In the genomic region with DNA sequence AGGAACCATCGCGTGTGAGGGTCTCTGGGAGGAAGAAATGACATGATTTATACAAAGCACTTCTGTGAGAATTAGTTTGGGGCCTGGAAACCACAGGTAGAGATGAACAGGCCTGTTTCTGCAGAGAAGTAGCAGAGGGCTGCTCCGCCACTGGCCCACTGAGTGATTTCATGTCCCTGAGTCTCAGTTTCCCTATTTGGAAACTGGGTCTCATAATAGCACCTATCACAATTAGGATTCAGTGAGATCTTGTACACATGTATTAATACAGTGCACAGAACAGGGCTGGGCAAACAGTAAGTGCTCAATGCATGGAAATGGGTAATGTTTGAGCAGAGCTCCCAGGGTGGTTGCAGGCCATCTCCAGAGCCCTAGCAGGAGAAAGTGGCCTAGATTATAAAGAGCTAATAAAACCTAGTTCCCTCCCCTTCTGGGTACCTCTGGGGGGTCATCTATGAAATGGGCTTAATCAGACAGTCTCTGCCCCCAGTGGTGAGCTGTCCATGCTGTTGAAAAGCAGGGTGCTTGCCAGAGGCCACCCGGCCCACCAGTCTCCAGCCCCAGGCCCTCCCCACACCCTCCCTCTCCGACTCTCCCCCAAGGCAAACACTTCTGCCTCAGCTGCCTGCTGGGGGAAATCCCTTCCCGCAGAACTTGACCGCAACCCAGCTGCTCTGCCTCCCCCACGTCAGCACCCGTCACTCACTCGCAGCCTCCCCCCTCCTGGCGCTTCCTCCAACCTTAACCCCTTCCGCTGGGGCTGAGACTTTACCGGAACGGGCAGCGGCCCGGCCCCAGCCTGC, we compare ENCODE assay signal across 9 cellular contexts. TPM values are rescaled to one million over a fixed set of nuclear protein-coding genes. Genes with fewer than 3 reads are reported as not detected.
A peak's percentile ranks its signal among the peaks of the same experiment; 100 is the strongest.
DNase-seq lines count a peak whose midpoint lies in the region; ATAC-seq and TF ChIP-seq lines count a peak whose summit lies in the region.
"Had no signal": no experiment of that assay in that cellular context is flagged by ENCODE, and none has a peak within 500 bp of the region (broad histone marks: within the 10 kb centered on the region; RNA-seq: fewer than 3 reads in every experiment).

No MANE protein-coding gene starts in this region.

- no TSS peak for BruUV-seq in OCI-LY7 (replicated peaks; lab: Mats Ljungman, UMichigan)

- POLR2A ChIA-PET in BJ (lab: Charles Lee) (interaction anchor here (0.5 kb wide), 1 partner anchor 8 kb away, joined by 9 read pairs; no protein-coding TSS in a partner anchor), OCI-LY7 (lab: Charles Lee) (interaction anchor here (0.7 to 1.3 kb wide), 2 partner anchors 11 to 15 kb away, joined by 3 to 4 read pairs; no protein-coding TSS in a partner anchor)

- H3K36me3 ChIP-seq in BJ (ENCODE audit: control insufficient read depth, insufficient read depth, low read length) (peaks cover 40% of the 10 kb centered on the region), OCI-LY7 (ENCODE audit: insufficient read depth, low read length) (peaks cover 63% of the 10 kb centered on the region)

- DNase-seq in BJ (ENCODE audit: low read depth), result peak; percentile 78
- DNase-seq in GM19238 (ENCODE audit: insufficient read length, low spot score), result peak; percentile 95
- peak; percentile 96 for DNase-seq in OCI-LY7 (ENCODE audit: low spot score)
- peak; percentile 89 for DNase-seq in activated T-cell treated with anti-CD3 and anti-CD28 coated beads, Interleukin-2, amount 50 U/mL, for 1 hour
- peak; percentile 98 for DNase-seq in fibroblast of mammary gland (ENCODE audit: low read depth)
- DNase-seq in stimulated activated naive CD4-positive, alpha-beta T cell treated with Interleukin-2 at 50 U/mL for 16 hours (lab: John Stamatoyannopoulos, UW), result peak; percentile 95

- no peaks in the 10 kb centered on the region for H3K27me3 ChIP-seq in BJ (ENCODE audit: control insufficient read depth, insufficient read depth, low read length)

- TF ChIP-seq CTCF in BJ (IDR thresholded peaks at IDR 0.05; ENCODE audit: insufficient read depth, low read depth, low read length) (peak; percentile 11; the same call in 1 of the 2 replicates), OCI-LY7 (conservative IDR thresholded peaks at IDR 0.05; ENCODE audit: low read length) (0 out of 2 replicates have a peak, but pooled peaks have one; percentile 20), fibroblast of mammary gland (conservative IDR thresholded peaks at IDR 0.05; ENCODE audit: control insufficient read depth, insufficient read depth, low read depth, low read length) (no peak), nephron (IDR thresholded peaks at IDR 0.05; ENCODE audit: unreplicated experiment in 3 of 3) (no peak)

- H3K4me1 ChIP-seq in OCI-LY7 (ENCODE audit: insufficient read depth, low read length, poor library complexity, severe bottlenecking), result peaks cover 60% of the 10 kb centered on the region

- no peaks in the 10 kb centered on the region for H4K20me1 ChIP-seq in OCI-LY7 (ENCODE audit: insufficient read depth, low read length)

- H3K4me2 ChIP-seq in OCI-LY7 (ENCODE audit: low read length), result peak overlapping the region; percentile 79

- peak overlapping the region; percentile 76 to 83 (median 77) for H3K27ac Mint-ChIP-seq in nephron

- H3K36me3 Mint-ChIP-seq in nephron (ENCODE audit: low read depth), result no peaks in the 10 kb centered on the region

- peak overlapping the region; percentile 74 to 93 (median 76) for H3K4me3 Mint-ChIP-seq in nephron

- intact Hi-C loops in OCI-LY7 (cut with micrococcal nuclease; ENCODE audit: unreplicated experiment), result loop anchor here (5.0 to 10.0 kb wide), 2 partner anchors 252 to 324 kb away; partner anchors contain the start of genes GEMIN7, RELB and ZNF296

- peak overlapping the region; percentile 95 for H3K27ac ChIP-seq in OCI-LY7 (ENCODE audit: low read depth, low read length, poor library complexity, severe bottlenecking)

- ATAC-seq in HG03378 (IDR thresholded peaks at IDR 0.05; ENCODE audit: unreplicated experiment), result peak; percentile 54

- H3K27me3 Mint-ChIP-seq in nephron (ENCODE audit: low read depth), result peaks cover 25% of the 10 kb centered on the region

- no peaks in the 10 kb centered on the region for H3K9me3 ChIP-seq in OCI-LY7 (ENCODE audit: low read length)

- H2AFZ ChIP-seq in OCI-LY7 (ENCODE audit: low read length), result no peak overlapping the region

- H3K9me2 ChIP-seq in OCI-LY7 (ENCODE audit: insufficient read depth, low read length), result no peaks in the 10 kb centered on the region

- H3K4me3 ChIP-seq in BJ (ENCODE audit: low read depth, low read length), result peak overlapping the region; percentile 44
- H3K4me3 ChIP-seq in OCI-LY7 (ENCODE audit: low read depth, low read length, poor library complexity, severe bottlenecking), result peak overlapping the region; percentile 84
- no peak overlapping the region for H3K4me3 ChIP-seq in fibroblast of mammary gland (ENCODE audit: control insufficient read depth, low read depth, low read length)

- CTCF ChIA-PET in BJ (lab: Yijun Ruan, JAX), result interaction anchor here (1.0 to 2.1 kb wide), 5 partner anchors 10 to 29 kb away, joined by 3 to 11 read pairs (median 3); no protein-coding TSS in a partner anchor
- CTCF ChIA-PET in OCI-LY7 (lab: Charles Lee; ENCODE audit: unreplicated experiment), result interaction anchor here (0.6 to 0.7 kb wide), 2 partner anchors 17 to 18 kb away, joined by 3 read pairs; no protein-coding TSS in a partner anchor

- H3K9me3 Mint-ChIP-seq in nephron, result no peaks in the 10 kb centered on the region

- peaks cover 46% of the 10 kb centered on the region for H3K79me2 ChIP-seq in OCI-LY7 (ENCODE audit: insufficient read depth, low read depth, low read length)

- H3K4me1 Mint-ChIP-seq in nephron, result peaks cover 55% of the 10 kb centered on the region

RNA-seq across cellular contexts. Expression of gene BCL3, which starts 4.5 kb away (rescaled TPM):
- 5.0 and 9.1 TPM in 2 replicates for polyA plus RNA-seq in BJ (2011; rRNA removed)
- 6.2 and 7.1 TPM in 2 replicates for polyA minus RNA-seq in BJ (2011; rRNA and poly(A)+ RNA removed)
- 5.8 and 10.2 TPM in 2 replicates for total RNA-seq in OCI-LY7 (2014; rRNA removed; shearing (Covaris generic))
- total RNA-seq in OCI-LY7 (2022), result 18.6 and 22.9 TPM in 2 replicates

RNA-seq across cellular contexts. Expression of gene CBLC, which starts 24.7 kb away (rescaled TPM):
- not detected in 2 replicates for polyA plus RNA-seq in BJ (2011; rRNA removed)
- polyA minus RNA-seq in BJ (2011; rRNA and poly(A)+ RNA removed), result not detected in 2 replicates
- not detected in 2 replicates for total RNA-seq in OCI-LY7 (2014; rRNA removed; shearing (Covaris generic))
- total RNA-seq in OCI-LY7 (2022), result not detected in 2 replicates
- total RNA-seq: activated CD8-positive, alpha-beta memory T cell treated with anti-CD3 and anti-CD28 coated beads for 36 hours had no signal

RNA-seq across cellular contexts. Expression of gene CEACAM16, which starts 54.1 kb away (rescaled TPM):
- not detected in 2 replicates for polyA plus RNA-seq in BJ (2011; rRNA removed)
- not detected in 2 replicates for polyA minus RNA-seq in BJ (2011; rRNA and poly(A)+ RNA removed)
- not detected in 2 replicates for total RNA-seq in OCI-LY7 (2014; rRNA removed; shearing (Covaris generic))
- total RNA-seq in OCI-LY7 (2022), result not detected in 2 replicates
- total RNA-seq: activated CD8-positive, alpha-beta memory T cell treated with anti-CD3 and anti-CD28 coated beads for 36 hours had no signal

RNA-seq across cellular contexts. Expression of gene BCAM, which starts 55.9 kb away (rescaled TPM):
- polyA plus RNA-seq in BJ (2011; rRNA removed), result 4.7 and 8.9 TPM in 2 replicates
- 2.1 and 6.3 TPM in 2 replicates for polyA minus RNA-seq in BJ (2011; rRNA and poly(A)+ RNA removed)
- not detected in 2 replicates for total RNA-seq in OCI-LY7 (2014; rRNA removed; shearing (Covaris generic))
- not detected in 2 replicates for total RNA-seq in OCI-LY7 (2022)
- total RNA-seq: activated CD8-positive, alpha-beta memory T cell treated with anti-CD3 and anti-CD28 coated beads for 36 hours had no signal

Comparison
In these comparisons a context has a peak if more than half of its experiments do, and no peak if none do; other contexts are left out.
1. CTCF ChIP-seq: peak in BJ (single experiment) and OCI-LY7 (single experiment); none in fibroblast of mammary gland (single experiment) and nephron (0 of 3).
2. Peak in every context shown above with its lines, with median percentiles within 50 percentile points of each other: DNase-seq.